28 cellular contexts compared by ENCODE assay signal in genomic region chr7:47377741-47378140, GRCh38.
"Had no signal": no experiment of that assay in that cellular context is flagged by ENCODE, and none has a peak within 500 bp of the region (broad histone marks: within the 10 kb centered on the region; RNA-seq: fewer than 3 reads in every experiment).

No MANE protein-coding gene starts in this region.

- H3K27me3 Mint-ChIP-seq: naive B cell; stimulated activated memory B cell treated with anti-CD40 and anti-IgM and Interleukin-4, amounts not matched to agents 10 μg/mL and 1 μg/mL and 100 μg/mL, for 72 hours had no signal

- H3K27me3 ChIP-seq: adrenal gland, gastrocnemius medialis, neutrophil, right lobe of liver, stomach, thyroid gland had no signal

- H3K9me3 Mint-ChIP-seq: activated naive CD4-positive, alpha-beta T cell treated with anti-CD3 and anti-CD28 coated beads for 36 hours; activated naive CD8-positive, alpha-beta T cell treated with anti-CD3 and anti-CD28 coated beads for 36 hours; activated T-helper 1 cell treated with anti-CD3 and anti-CD28 coated beads, Interleukin-12 subunit alpha, Interleukin-12 subunit beta, Interleukin-2, Interleukin-4 antibody, amounts not matched to agents 30 ng/mL and 10 ng/mL and 1 ng/mL, durations not matched to agents 14 hours and 24 hours and 36 hours; brain; mesothelial cell of epicardium; naive B cell; nephron progenitor cell; stimulated activated memory B cell treated with anti-CD40 and anti-IgM and Interleukin-4, amounts not matched to agents 10 μg/mL and 1 μg/mL and 100 μg/mL, for 72 hours; T-helper 2 cell treated with Interferon-gamma antibody and Interleukin-4, amounts not matched to agents 5 μg/mL and 100 μg/mL, for 36 hours had no signal

- FAIRE-seq: islet of Langerhans had no signal

- H3K4me1 Mint-ChIP-seq: activated CD4-positive, alpha-beta T cell treated with anti-CD3 and anti-CD28 coated beads for 36 hours; stimulated activated memory B cell treated with anti-CD40 and anti-IgM and Interleukin-4, amounts not matched to agents 10 μg/mL and 1 μg/mL and 100 μg/mL, for 72 hours had no signal

- H3K4me3 ChIP-seq: adrenal gland, gastrocnemius medialis, right lobe of liver, skin epidermis, stomach, thyroid gland had no signal

- H3K36me3 Mint-ChIP-seq: activated naive CD8-positive, alpha-beta T cell treated with anti-CD3 and anti-CD28 coated beads for 36 hours; brain had no signal

- H3K9me3 ChIP-seq: adrenal gland, gastrocnemius medialis, neutrophil, right lobe of liver, stomach, thyroid gland had no signal

- H3K27ac ChIP-seq: adrenal gland, epithelial cell of prostate, neutrophil, right lobe of liver, skin epidermis, stomach had no signal

- H3K36me3 ChIP-seq: gastrocnemius medialis, neutrophil, thyroid gland had no signal

- ATAC-seq: activated CD4-positive, alpha-beta T cell treated with anti-CD3 and anti-CD28 coated beads for 36 hours; gastrocnemius medialis; left cardiac atrium; left ventricle myocardium superior; right lobe of liver; stimulated activated memory B cell treated with anti-CD40 and anti-IgM and Interleukin-4, amounts not matched to agents 10 μg/mL and 1 μg/mL and 100 μg/mL, for 72 hours had no signal

- H3K27ac Mint-ChIP-seq: activated CD4-positive, alpha-beta T cell treated with anti-CD3 and anti-CD28 coated beads for 36 hours; activated naive CD4-positive, alpha-beta T cell treated with anti-CD3 and anti-CD28 coated beads for 36 hours; activated naive CD8-positive, alpha-beta T cell treated with anti-CD3 and anti-CD28 coated beads for 36 hours; activated T-helper 1 cell treated with anti-CD3 and anti-CD28 coated beads, Interleukin-12 subunit alpha, Interleukin-12 subunit beta, Interleukin-2, Interleukin-4 antibody, amounts not matched to agents 30 ng/mL and 10 ng/mL and 1 ng/mL, durations not matched to agents 14 hours and 24 hours and 36 hours; mesothelial cell of epicardium; nephron progenitor cell; stimulated activated memory B cell treated with anti-CD40 and anti-IgM and Interleukin-4, amounts not matched to agents 10 μg/mL and 1 μg/mL and 100 μg/mL, for 72 hours; T-helper 2 cell treated with Interferon-gamma antibody and Interleukin-4, amounts not matched to agents 5 μg/mL and 100 μg/mL, for 36 hours had no signal

- H3K4me3 Mint-ChIP-seq: activated CD4-positive, alpha-beta T cell treated with anti-CD3 and anti-CD28 coated beads for 36 hours; activated naive CD4-positive, alpha-beta T cell treated with anti-CD3 and anti-CD28 coated beads for 36 hours; activated naive CD8-positive, alpha-beta T cell treated with anti-CD3 and anti-CD28 coated beads for 36 hours; activated T-helper 1 cell treated with anti-CD3 and anti-CD28 coated beads, Interleukin-12 subunit alpha, Interleukin-12 subunit beta, Interleukin-2, Interleukin-4 antibody, amounts not matched to agents 30 ng/mL and 10 ng/mL and 1 ng/mL, durations not matched to agents 14 hours and 24 hours and 36 hours; brain; mesothelial cell of epicardium; naive B cell; nephron progenitor cell; stimulated activated memory B cell treated with anti-CD40 and anti-IgM and Interleukin-4, amounts not matched to agents 10 μg/mL and 1 μg/mL and 100 μg/mL, for 72 hours; T-helper 2 cell treated with Interferon-gamma antibody and Interleukin-4, amounts not matched to agents 5 μg/mL and 100 μg/mL, for 36 hours had no signal

- DNase-seq: activated CD4-positive, alpha-beta T cell treated with anti-CD3 and anti-CD28 coated beads for 36 hours; activated CD4-positive, CD25-positive, alpha-beta regulatory T cell; activated CD8-positive, alpha-beta memory T cell treated with anti-CD3 and anti-CD28 coated beads for 24 hours; activated naive CD4-positive, alpha-beta T cell treated with anti-CD3 and anti-CD28 coated beads for 36 hours; activated naive CD8-positive, alpha-beta T cell treated with anti-CD3 and anti-CD28 coated beads for 36 hours; gastrocnemius medialis; glutamatergic neuron; left cardiac atrium; left ventricle myocardium superior; mammary epithelial cell; naive B cell; nephron progenitor cell; right lobe of liver; stimulated activated CD4-positive, alpha-beta T cell treated with anti-CD3 and anti-CD28 coated beads, Interleukin-4, amount 100 ng/mL, for 4 hours; stimulated activated CD8-positive, alpha-beta memory T cell treated with anti-CD3 and anti-CD28 coated beads, Interleukin-4, amount 100 ng/mL, for 48 hours; T-helper 1 cell; thyroid gland had no signal
